Comparison of ENCODE assay signal across 2 cellular contexts in the genomic region with DNA sequence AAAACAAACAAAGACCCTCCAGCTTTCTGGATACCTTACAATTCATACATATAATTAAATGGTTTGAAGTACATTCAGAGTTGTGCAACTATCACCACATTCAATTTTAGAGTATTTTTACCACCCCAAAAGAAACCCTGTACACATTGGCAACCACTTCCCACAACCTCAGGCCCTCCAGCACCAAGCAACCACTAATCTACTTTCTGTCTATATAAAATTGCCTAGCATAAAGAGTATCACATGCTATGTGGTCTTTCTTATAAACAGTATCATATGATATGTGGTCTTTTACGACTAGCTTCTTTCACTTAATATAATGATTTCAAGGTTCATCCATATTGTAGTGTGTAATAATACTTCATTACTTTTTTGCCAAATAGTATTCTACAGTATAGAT.
TF ChIP-seq lines count a peak whose summit lies in the region.

No MANE protein-coding gene starts in this region.

TF ChIP-seq in GM12878, 131 proteins besides CTCF, POLR2A, EP300 and RAD21:
- TF ChIP-seq, protein P1, sequence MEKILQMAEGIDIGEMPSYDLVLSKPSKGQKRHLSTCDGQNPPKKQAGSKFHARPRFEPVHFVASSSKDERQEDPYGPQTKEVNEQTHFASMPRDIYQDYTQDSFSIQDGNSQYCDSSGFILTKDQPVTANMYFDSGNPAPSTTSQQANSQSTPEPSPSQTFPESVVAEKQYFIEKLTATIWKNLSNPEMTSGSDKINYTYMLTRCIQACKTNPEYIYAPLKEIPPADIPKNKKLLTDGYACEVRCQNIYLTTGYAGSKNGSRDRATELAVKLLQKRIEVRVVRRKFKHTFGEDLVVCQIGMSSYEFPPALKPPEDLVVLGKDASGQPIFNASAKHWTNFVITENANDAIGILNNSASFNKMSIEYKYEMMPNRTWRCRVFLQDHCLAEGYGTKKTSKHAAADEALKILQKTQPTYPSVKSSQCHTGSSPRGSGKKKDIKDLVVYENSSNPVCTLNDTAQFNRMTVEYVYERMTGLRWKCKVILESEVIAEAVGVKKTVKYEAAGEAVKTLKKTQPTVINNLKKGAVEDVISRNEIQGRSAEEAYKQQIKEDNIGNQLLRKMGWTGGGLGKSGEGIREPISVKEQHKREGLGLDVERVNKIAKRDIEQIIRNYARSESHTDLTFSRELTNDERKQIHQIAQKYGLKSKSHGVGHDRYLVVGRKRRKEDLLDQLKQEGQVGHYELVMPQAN (conservative IDR thresholded peaks at IDR 0.05), result no peak
- TF ChIP-seq NRF1 (conservative IDR thresholded peaks at IDR 0.05; ENCODE audit: low read depth, low read length) (no peak), FOXK2 (IDR thresholded peaks at IDR 0.05) (no peak), WRNIP1 (IDR thresholded peaks at IDR 0.05; ENCODE audit: borderline replicate concordance, low read depth, low read length) (no peak), SMAD1 (IDR thresholded peaks at IDR 0.05; ENCODE audit: low read depth, partially characterized antibody) (no peak), CHD2 (IDR thresholded peaks at IDR 0.05; ENCODE audit: borderline replicate concordance, low read depth, low read length) (no peak), PML (IDR thresholded peaks at IDR 0.05; ENCODE audit: low read length) (no peak), TAF1 (IDR thresholded peaks at IDR 0.05; ENCODE audit: borderline replicate concordance, low read depth, low read length) (no peak), DPF2 (IDR thresholded peaks at IDR 0.05) (no peak), ZNF622 (IDR thresholded peaks at IDR 0.05) (no peak), TARDBP (IDR thresholded peaks at IDR 0.05; ENCODE audit: borderline replicate concordance) (no peak), NFYA (IDR thresholded peaks at IDR 0.05; ENCODE audit: borderline replicate concordance, low read depth, low read length) (no peak), USF2 (IDR thresholded peaks at IDR 0.05; ENCODE audit: borderline replicate concordance, low read depth, low read length) (no peak), STAT3 (IDR thresholded peaks at IDR 0.05; ENCODE audit: low read depth, low read length) (no peak)
- TF ChIP-seq, protein P2, sequence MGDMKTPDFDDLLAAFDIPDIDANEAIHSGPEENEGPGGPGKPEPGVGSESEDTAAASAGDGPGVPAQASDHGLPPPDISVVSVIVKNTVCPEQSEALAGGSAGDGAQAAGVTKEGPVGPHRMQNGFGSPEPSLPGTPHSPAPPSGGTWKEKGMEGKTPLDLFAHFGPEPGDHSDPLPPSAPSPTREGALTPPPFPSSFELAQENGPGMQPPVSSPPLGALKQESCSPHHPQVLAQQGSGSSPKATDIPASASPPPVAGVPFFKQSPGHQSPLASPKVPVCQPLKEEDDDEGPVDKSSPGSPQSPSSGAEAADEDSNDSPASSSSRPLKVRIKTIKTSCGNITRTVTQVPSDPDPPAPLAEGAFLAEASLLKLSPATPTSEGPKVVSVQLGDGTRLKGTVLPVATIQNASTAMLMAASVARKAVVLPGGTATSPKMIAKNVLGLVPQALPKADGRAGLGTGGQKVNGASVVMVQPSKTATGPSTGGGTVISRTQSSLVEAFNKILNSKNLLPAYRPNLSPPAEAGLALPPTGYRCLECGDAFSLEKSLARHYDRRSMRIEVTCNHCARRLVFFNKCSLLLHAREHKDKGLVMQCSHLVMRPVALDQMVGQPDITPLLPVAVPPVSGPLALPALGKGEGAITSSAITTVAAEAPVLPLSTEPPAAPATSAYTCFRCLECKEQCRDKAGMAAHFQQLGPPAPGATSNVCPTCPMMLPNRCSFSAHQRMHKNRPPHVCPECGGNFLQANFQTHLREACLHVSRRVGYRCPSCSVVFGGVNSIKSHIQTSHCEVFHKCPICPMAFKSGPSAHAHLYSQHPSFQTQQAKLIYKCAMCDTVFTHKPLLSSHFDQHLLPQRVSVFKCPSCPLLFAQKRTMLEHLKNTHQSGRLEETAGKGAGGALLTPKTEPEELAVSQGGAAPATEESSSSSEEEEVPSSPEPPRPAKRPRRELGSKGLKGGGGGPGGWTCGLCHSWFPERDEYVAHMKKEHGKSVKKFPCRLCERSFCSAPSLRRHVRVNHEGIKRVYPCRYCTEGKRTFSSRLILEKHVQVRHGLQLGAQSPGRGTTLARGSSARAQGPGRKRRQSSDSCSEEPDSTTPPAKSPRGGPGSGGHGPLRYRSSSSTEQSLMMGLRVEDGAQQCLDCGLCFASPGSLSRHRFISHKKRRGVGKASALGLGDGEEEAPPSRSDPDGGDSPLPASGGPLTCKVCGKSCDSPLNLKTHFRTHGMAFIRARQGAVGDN (IDR thresholded peaks at IDR 0.05), result no peak
- TF ChIP-seq, protein P3, sequence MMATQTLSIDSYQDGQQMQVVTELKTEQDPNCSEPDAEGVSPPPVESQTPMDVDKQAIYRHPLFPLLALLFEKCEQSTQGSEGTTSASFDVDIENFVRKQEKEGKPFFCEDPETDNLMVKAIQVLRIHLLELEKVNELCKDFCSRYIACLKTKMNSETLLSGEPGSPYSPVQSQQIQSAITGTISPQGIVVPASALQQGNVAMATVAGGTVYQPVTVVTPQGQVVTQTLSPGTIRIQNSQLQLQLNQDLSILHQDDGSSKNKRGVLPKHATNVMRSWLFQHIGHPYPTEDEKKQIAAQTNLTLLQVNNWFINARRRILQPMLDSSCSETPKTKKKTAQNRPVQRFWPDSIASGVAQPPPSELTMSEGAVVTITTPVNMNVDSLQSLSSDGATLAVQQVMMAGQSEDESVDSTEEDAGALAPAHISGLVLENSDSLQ (IDR thresholded peaks at IDR 0.05), result no peak

TF ChIP-seq in GM12891, 5 proteins besides CTCF, POLR2A, EP300 and RAD21:
- no peak for TF ChIP-seq SPI1 (IDR thresholded peaks at IDR 0.05; ENCODE audit: low read depth, low read length)
- TF ChIP-seq POU2F2 (IDR thresholded peaks at IDR 0.05; ENCODE audit: low read depth, low read length), result no peak
- TF ChIP-seq POLR2AphosphoS5 (IDR thresholded peaks at IDR 0.05; ENCODE audit: low read depth, low read length), result no peak
- TF ChIP-seq PAX5 (IDR thresholded peaks at IDR 0.05; ENCODE audit: insufficient read depth, low read length, severe bottlenecking), result no peak
- TF ChIP-seq TAF1 (IDR thresholded peaks at IDR 0.05; ENCODE audit: low read depth, low read length), result no peak
TF ChIP-seq in GM12891: peak in this region for 0.
